Comparison of ENCODE assay signal across 8 cellular contexts in the genomic region with DNA sequence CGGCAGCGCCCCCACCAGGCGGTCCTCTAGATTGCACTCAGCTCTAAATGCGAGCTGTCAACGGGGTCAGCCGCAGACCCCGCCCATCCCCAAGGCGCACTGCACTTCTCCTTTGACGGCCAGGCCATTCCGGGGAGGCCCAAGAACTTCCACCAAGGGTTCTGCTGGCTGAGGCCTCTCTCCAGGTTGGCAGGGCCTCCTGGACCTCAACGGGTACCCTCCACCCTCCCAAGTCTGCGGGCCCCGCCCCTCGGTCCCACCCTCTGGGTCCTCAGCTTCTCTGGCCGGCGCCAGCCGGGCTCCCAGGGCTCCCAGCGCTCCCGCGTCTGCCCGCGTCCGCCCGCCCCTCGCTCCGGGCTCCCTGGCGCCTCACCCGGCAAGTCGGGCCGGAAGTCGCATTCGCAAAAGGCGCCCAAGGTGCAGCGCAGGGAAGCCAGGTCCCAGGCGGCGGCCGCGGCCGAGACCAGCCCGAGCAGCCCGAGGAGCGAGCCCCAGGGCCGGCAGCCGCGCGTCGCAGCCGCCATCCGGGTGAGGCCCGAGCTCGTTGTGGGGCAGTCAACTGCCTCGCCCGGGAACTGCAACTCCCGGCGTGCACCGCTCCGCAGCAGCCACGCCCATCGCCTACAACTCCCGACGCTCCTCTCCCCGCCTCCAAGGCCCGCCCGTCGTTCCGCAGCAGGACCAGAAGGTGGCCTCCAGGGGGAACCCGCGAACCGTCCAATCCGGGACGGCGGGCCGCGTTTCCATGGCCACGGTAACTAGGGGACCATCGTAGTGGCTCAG. TPM values are rescaled to one million over a fixed set of nuclear protein-coding genes. Genes with fewer than 3 reads are reported as not detected.
DNase-seq lines count a peak whose midpoint lies in the region; ATAC-seq and TF ChIP-seq lines count a peak whose summit lies in the region.

TOR2A (minus strand) TSS at position 548 of the 783 bp plus-strand sequence; CDS start at position 524, 24 bp downstream.

- peak within 1 kb of the TSS in 1 of 2 experiments; percentile 81 for H3K14ac ChIP-seq in mesenchymal stem cell (ENCODE audit: low read length in 2 of 2)

- peak; percentile 96 to 98 for DNase-seq in Caco-2
- DNase-seq in HT1080 (ENCODE audit: low read depth): peak; percentile 96
- peak; percentile 98 for DNase-seq in NOMO-1 (lab: John Stamatoyannopoulos, UW; ENCODE audit: unreplicated experiment in 2 of 2)
- peak; percentile 99 to 100 (median 99) for DNase-seq in effector memory CD8-positive, alpha-beta T cell
- DNase-seq in mesenchymal stem cell: peak; percentile 97
- peak; percentile 96 for DNase-seq in stimulated activated CD8-positive, alpha-beta memory T cell treated with anti-CD3 and anti-CD28 coated beads, Interleukin-12 subunit alpha, Interleukin-12 subunit beta, amount 100 ng/mL, for 4 hours (ENCODE audit: low read depth)

- H3K9me3 ChIP-seq in Caco-2: no peaks in the 10 kb centered on the region
- no peaks in the 10 kb centered on the region for H3K9me3 ChIP-seq in mesenchymal stem cell (ENCODE audit: control insufficient read depth, low read length)

- peak within 1 kb of the TSS; percentile 92 to 99 for H3K18ac ChIP-seq in mesenchymal stem cell (ENCODE audit: low read depth in 1 of 2, low read length in 2 of 2)

- peak within 1 kb of the TSS in 1 of 2 experiments; percentile 60 for H3K23ac ChIP-seq in mesenchymal stem cell (ENCODE audit: low read length in 2 of 2)

- POLR2A ChIA-PET in Caco-2 (lab: Charles Lee): interaction anchor here (0.6 to 1.5 kb wide), 8 partner anchors 36 to 188 kb away, joined by 3 to 13 read pairs (median 5); partner anchors contain the start of genes CDK9 and ST6GALNAC4
- POLR2A ChIA-PET in activated CD8-positive, alpha-beta memory T cell treated with anti-CD3 and anti-CD28 coated beads for 36 hours (lab: Charles Lee): interaction anchor here (0.7 to 1.8 kb wide), 16 partner anchors 8 to 311 kb away, joined by 3 to 10 read pairs (median 4); partner anchors contain the start of genes CDK9, PTRH1, SH2D3C and ST6GALNAC4

- peak within 1 kb of the TSS; percentile 58 for H2BK5ac ChIP-seq in mesenchymal stem cell (ENCODE audit: low read depth, low read length, poor library complexity, severe bottlenecking)

- WGBS in mesenchymal stem cell: under 1% methylated on average over 72 of the region's 76 CpGs

- no peaks in the 10 kb centered on the region for H3K4me1 Mint-ChIP-seq in Caco-2 (ENCODE audit: low read depth, unreplicated experiment)
- peaks cover 10 to 15% of the 10 kb centered on the region in 2 donors for H3K4me1 Mint-ChIP-seq in effector memory CD8-positive, alpha-beta T cell (ENCODE audit: low read depth in 2 of 2)

- no TSS peak for BruUV-seq in Caco-2 (replicated peaks; lab: Mats Ljungman, UMichigan)

- H3K27ac Mint-ChIP-seq in Caco-2 (ENCODE audit: unreplicated experiment): no peak within 1 kb of the TSS
- H3K27ac Mint-ChIP-seq in effector memory CD8-positive, alpha-beta T cell: peak within 1 kb of the TSS; percentile 88 to 98

- ATAC-seq in GM21360 (IDR thresholded peaks at IDR 0.05; ENCODE audit: unreplicated experiment): peak; percentile 83
- peak; percentile 86 for ATAC-seq in effector memory CD8-positive, alpha-beta T cell (replicated peaks)

- peak within 1 kb of the TSS; percentile 40 for H3K4me2 ChIP-seq in mesenchymal stem cell (ENCODE audit: low read length, poor library complexity, severe bottlenecking)

- peaks cover 9% of the 10 kb centered on the region for H3K79me1 ChIP-seq in mesenchymal stem cell (replicated peaks; ENCODE audit: low read length, poor library complexity, severe bottlenecking)

- peak within 1 kb of the TSS; percentile 86 for H3K9ac ChIP-seq in mesenchymal stem cell (ENCODE audit: low read length)

- peak within 1 kb of the TSS in 1 of 2 experiments; percentile 53 for H3K4ac ChIP-seq in mesenchymal stem cell (ENCODE audit: low read depth in 1 of 2, low read length in 2 of 2)

- no peaks in the 10 kb centered on the region for H3K9me3 Mint-ChIP-seq in Caco-2 (ENCODE audit: unreplicated experiment)
- H3K9me3 Mint-ChIP-seq in effector memory CD8-positive, alpha-beta T cell: no peaks in the 10 kb centered on the region

- peak within 1 kb of the TSS; percentile 81 for H4K8ac ChIP-seq in mesenchymal stem cell (ENCODE audit: low read length)

- H3K27ac ChIP-seq in mesenchymal stem cell (ENCODE audit: low read length, poor library complexity, severe bottlenecking): peak within 1 kb of the TSS; percentile 22

- H3K27me3 Mint-ChIP-seq in Caco-2 (ENCODE audit: insufficient read depth, unreplicated experiment): peaks cover 10% of the 10 kb centered on the region
- no peaks in the 10 kb centered on the region for H3K27me3 Mint-ChIP-seq in effector memory CD8-positive, alpha-beta T cell

- H2BK120ac ChIP-seq in mesenchymal stem cell (ENCODE audit: low read depth, low read length): peak within 1 kb of the TSS; percentile 61

- peak within 1 kb of the TSS; percentile 68 for H3K4me3 Mint-ChIP-seq in Caco-2 (ENCODE audit: unreplicated experiment)
- peak within 1 kb of the TSS; percentile 68 to 76 for H3K4me3 Mint-ChIP-seq in effector memory CD8-positive, alpha-beta T cell

- no peaks in the 10 kb centered on the region for H3K36me3 ChIP-seq in Caco-2 (ENCODE audit: control insufficient read depth, insufficient read depth, low read length)
- H3K36me3 ChIP-seq in mesenchymal stem cell (ENCODE audit: control insufficient read depth in 1 of 2, insufficient read depth in 2 of 2, low read depth in 1 of 2, low read length in 2 of 2): peaks cover 18 to 30% of the 10 kb centered on the region in 2 experiments

- H3K27me3 ChIP-seq in Caco-2 (replicated peaks; ENCODE audit: control insufficient read depth, insufficient read depth, low read length) (no peaks in the 10 kb centered on the region; the same call in 1 of the 2 replicates), mesenchymal stem cell (ENCODE audit: control insufficient read depth in 1 of 2, insufficient read depth in 1 of 2, low read length in 2 of 2) (peaks cover 0 to 7% of the 10 kb centered on the region in 2 experiments)

- peak within 1 kb of the TSS; percentile 93 for H4K91ac ChIP-seq in mesenchymal stem cell (ENCODE audit: low read length)

- H3K4me3 ChIP-seq in Caco-2 (ENCODE audit: low read depth, low read length): peak within 1 kb of the TSS; percentile 69
- peak within 1 kb of the TSS; percentile 81 to 87 for H3K4me3 ChIP-seq in mesenchymal stem cell (ENCODE audit: insufficient read depth in 1 of 2, low read depth in 1 of 2, low read length in 2 of 2)

- H3K4me1 ChIP-seq in Caco-2 (no peaks in the 10 kb centered on the region), mesenchymal stem cell (ENCODE audit: control insufficient read depth, insufficient read depth, low read depth, low read length) (peaks cover 10% of the 10 kb centered on the region)

- TF ChIP-seq CTCF in Caco-2 (IDR thresholded peaks at IDR 0.05; ENCODE audit: insufficient read depth in 1 of 2, low read depth in 1 of 2, low read length in 1 of 2, severe bottlenecking in 1 of 2, unreplicated experiment in 1 of 2): peak; percentile 92

- H2BK12ac ChIP-seq in mesenchymal stem cell (ENCODE audit: low read length in 2 of 2): peak within 1 kb of the TSS in 1 of 2 experiments; percentile 81

- CTCF ChIA-PET in Caco-2 (lab: Charles Lee): interaction anchor here (0.5 to 2.1 kb wide), 48 partner anchors 10 to 510 kb away, joined by 3 to 37 read pairs (median 4); partner anchors contain the start of genes CDK9, FPGS, PTRH1 and ST6GALNAC4
- CTCF ChIA-PET in activated CD8-positive, alpha-beta memory T cell treated with anti-CD3 and anti-CD28 coated beads for 36 hours (lab: Charles Lee): interaction anchor here (0.6 to 3.8 kb wide), 49 partner anchors 9 to 300 kb away, joined by 3 to 36 read pairs (median 4); partner anchors contain the start of genes CDK9, PTRH1, SH2D3C and ST6GALNAC4

- no peak within 1 kb of the TSS for H2AK5ac ChIP-seq in mesenchymal stem cell (ENCODE audit: low read length, severe bottlenecking)

- peak within 1 kb of the TSS; percentile 66 for H2AFZ ChIP-seq in mesenchymal stem cell (ENCODE audit: low read depth, low read length)

- H3K36me3 Mint-ChIP-seq in Caco-2 (ENCODE audit: insufficient read depth, unreplicated experiment): peaks cover 7% of the 10 kb centered on the region
- H3K36me3 Mint-ChIP-seq in effector memory CD8-positive, alpha-beta T cell (ENCODE audit: insufficient read depth): peaks cover 53% of the 10 kb centered on the region

- peak within 1 kb of the TSS; percentile 98 for H2BK15ac ChIP-seq in mesenchymal stem cell (ENCODE audit: low read depth, poor library complexity, severe bottlenecking)

- intact Hi-C loops in Caco-2 (cut with micrococcal nuclease; ENCODE audit: unreplicated experiment): loop anchor here (1.0 to 5.0 kb wide), 5 partner anchors 50 to 230 kb away; partner anchors contain the start of gene ST6GALNAC4

RNA-seq across cellular contexts. Expression of gene TOR2A, which starts in this region (rescaled TPM):
- total RNA-seq in Caco-2 (2022): 12.9 and 14.2 TPM in 2 replicates
- total RNA-seq in HT1080 (2014; rRNA removed; shearing (Covaris generic)): 20.7 and 27.7 TPM in 2 replicates
- 24.7 and 27.5 TPM in 2 replicates for polyA plus RNA-seq in HT1080 (2015; cell fraction: cytosol; rRNA removed)
- polyA plus RNA-seq in HT1080 (2015; cell fraction: nucleus; rRNA removed): 18.4 and 20.8 TPM in 2 replicates
- total RNA-seq in activated CD8-positive, alpha-beta memory T cell treated with anti-CD3 and anti-CD28 coated beads for 36 hours: 10 to 100 TPM; 24.9 TPM
- 16.9 TPM for polyA plus RNA-seq in mesenchymal stem cell (2013, experiment 1 of 2)
- polyA plus RNA-seq in mesenchymal stem cell (2013, experiment 2 of 2): 16.5 TPM

Comparison
In these comparisons a context has a peak if more than half of its experiments do, and no peak if none do; other contexts are left out.
1. Peak in every context shown above with its lines: DNase-seq, ATAC-seq, H3K4me3 ChIP-seq and H3K27ac ChIP-seq.